Comparison of ENCODE assay signal across 1 cellular context in genomic region chr1:89820423-89821321, GRCh38.
TF ChIP-seq lines count a peak whose summit lies in the region.

TSS of gene LRRC8D (plus strand) at chr1:89821032. CDS start at chr1:89933069, 112,037 bp downstream.

TF ChIP-seq in HepG2, 621 proteins besides CTCF, POLR2A, EP300 and RAD21 (continued from another document and continues in another):
- TF ChIP-seq ZBTB2 (CRISPR knock-in tag; IDR thresholded peaks at IDR 0.05; ENCODE audit: low read depth): no peak; the same call in none of the 2 replicates
- TF ChIP-seq FIP1L1 (IDR thresholded peaks at IDR 0.05; ENCODE audit: borderline replicate concordance, insufficient read depth, low read depth, low read length): no peak
- TF ChIP-seq USF2 (IDR thresholded peaks at IDR 0.05; ENCODE audit: low read depth, low read length): peak; percentile 85
- TF ChIP-seq USF2 (CRISPR knock-in tag; IDR thresholded peaks at IDR 0.05; ENCODE audit: borderline replicate concordance): peak; percentile 91; the same call in 1 of the 2 replicates
- TF ChIP-seq ZNF557 (CRISPR knock-in tag; IDR thresholded peaks at IDR 0.05): no peak; the same call in 1 of the 2 replicates
- no peak; the same call in 1 of the 2 replicates for TF ChIP-seq ZFY (CRISPR knock-in tag; IDR thresholded peaks at IDR 0.05)
- TF ChIP-seq ZNF496 (CRISPR knock-in tag; IDR thresholded peaks at IDR 0.05; ENCODE audit: insufficient replicate concordance): no peak
- no peak for TF ChIP-seq ZNF468 (CRISPR knock-in tag; IDR thresholded peaks at IDR 0.05)
- TF ChIP-seq ZNF318 (CRISPR knock-in tag; IDR thresholded peaks at IDR 0.05): no peak
- no peak for TF ChIP-seq JDP2 (CRISPR knock-in tag; IDR thresholded peaks at IDR 0.05; ENCODE audit: borderline replicate concordance)
- no peak for TF ChIP-seq FOXO1 (CRISPR knock-in tag; IDR thresholded peaks at IDR 0.05)
- peak; percentile 65 for TF ChIP-seq POLR2AphosphoS5 (IDR thresholded peaks at IDR 0.05; ENCODE audit: low read depth, low read length)
- TF ChIP-seq REXO4 (CRISPR knock-in tag; IDR thresholded peaks at IDR 0.05; ENCODE audit: borderline replicate concordance): no peak
- TF ChIP-seq TEAD3 (CRISPR knock-in tag; optimal IDR thresholded peaks at IDR 0.05; ENCODE audit: borderline replicate concordance): peak; percentile 11
- no peak for TF ChIP-seq TSC22D2 (CRISPR knock-in tag; IDR thresholded peaks at IDR 0.05; ENCODE audit: borderline replicate concordance)
- TF ChIP-seq ZNF598 (CRISPR knock-in tag; IDR thresholded peaks at IDR 0.05; ENCODE audit: borderline replicate concordance): no peak; the same call in 1 of the 2 replicates
- TF ChIP-seq MEIS1 (CRISPR knock-in tag; IDR thresholded peaks at IDR 0.05; ENCODE audit: borderline replicate concordance): no peak
- TF ChIP-seq TBL1XR1 (IDR thresholded peaks at IDR 0.05; ENCODE audit: borderline replicate concordance, low read length, partially characterized antibody): peak; percentile 18
- TF ChIP-seq ZNF263 (CRISPR knock-in tag; IDR thresholded peaks at IDR 0.05): no peak; the same call in 1 of the 2 replicates
- TF ChIP-seq MXD1 (CRISPR knock-in tag; IDR thresholded peaks at IDR 0.05): peak; percentile 82
- TF ChIP-seq ZSCAN29 (CRISPR knock-in tag; conservative IDR thresholded peaks at IDR 0.05): no peak
- no peak for TF ChIP-seq EZH2 (conservative IDR thresholded peaks at IDR 0.05; ENCODE audit: low read depth, low read length)
- no peak for TF ChIP-seq ZNF225 (CRISPR knock-in tag; IDR thresholded peaks at IDR 0.05)
- peak; percentile 16; the same call in 1 of the 2 replicates for TF ChIP-seq HOXA9 (CRISPR knock-in tag; IDR thresholded peaks at IDR 0.05; ENCODE audit: borderline replicate concordance)
- no peak for TF ChIP-seq THAP9 (CRISPR knock-in tag; IDR thresholded peaks at IDR 0.05; ENCODE audit: borderline replicate concordance)
- no peak for TF ChIP-seq RXRB (CRISPR knock-in tag; IDR thresholded peaks at IDR 0.05; ENCODE audit: borderline replicate concordance)
- no peak for TF ChIP-seq AKAP8 (CRISPR knock-in tag; IDR thresholded peaks at IDR 0.05)
- TF ChIP-seq PPARG (CRISPR knock-in tag; conservative IDR thresholded peaks at IDR 0.05): no peak
- 0 out of 2 replicates have a peak, but pooled peaks have one; percentile 7 for TF ChIP-seq ZNF121 (CRISPR knock-in tag; IDR thresholded peaks at IDR 0.05)
- no peak for TF ChIP-seq ZNF577 (CRISPR knock-in tag; IDR thresholded peaks at IDR 0.05; ENCODE audit: borderline replicate concordance, low read depth)
- TF ChIP-seq ZNF451 (CRISPR knock-in tag; IDR thresholded peaks at IDR 0.05): no peak
- no peak for TF ChIP-seq NFRKB (IDR thresholded peaks at IDR 0.05)
- TF ChIP-seq GMEB1 (CRISPR knock-in tag; IDR thresholded peaks at IDR 0.05; ENCODE audit: borderline replicate concordance): peak; percentile 40; the same call in 1 of the 2 replicates
- TF ChIP-seq GFI1 (CRISPR knock-in tag; IDR thresholded peaks at IDR 0.05; ENCODE audit: borderline replicate concordance): no peak
- no peak for TF ChIP-seq TERF1 (CRISPR knock-in tag; IDR thresholded peaks at IDR 0.05)
- no peak for TF ChIP-seq REL (CRISPR knock-in tag; conservative IDR thresholded peaks at IDR 0.05)
- peak; percentile 67; the same call in 1 of the 2 replicates for TF ChIP-seq RAD51 (IDR thresholded peaks at IDR 0.05; ENCODE audit: borderline replicate concordance)
- no peak for TF ChIP-seq SRF (IDR thresholded peaks at IDR 0.05; ENCODE audit: low read depth, low read length)
- TF ChIP-seq ZNF280D (CRISPR knock-in tag; IDR thresholded peaks at IDR 0.05): 0 out of 2 replicates have a peak, but pooled peaks have one; percentile 36
- no peak for TF ChIP-seq ZFP37 (CRISPR knock-in tag; IDR thresholded peaks at IDR 0.05; ENCODE audit: borderline replicate concordance)
